ENCODE assay signal across 11 cellular contexts in the genomic region with DNA sequence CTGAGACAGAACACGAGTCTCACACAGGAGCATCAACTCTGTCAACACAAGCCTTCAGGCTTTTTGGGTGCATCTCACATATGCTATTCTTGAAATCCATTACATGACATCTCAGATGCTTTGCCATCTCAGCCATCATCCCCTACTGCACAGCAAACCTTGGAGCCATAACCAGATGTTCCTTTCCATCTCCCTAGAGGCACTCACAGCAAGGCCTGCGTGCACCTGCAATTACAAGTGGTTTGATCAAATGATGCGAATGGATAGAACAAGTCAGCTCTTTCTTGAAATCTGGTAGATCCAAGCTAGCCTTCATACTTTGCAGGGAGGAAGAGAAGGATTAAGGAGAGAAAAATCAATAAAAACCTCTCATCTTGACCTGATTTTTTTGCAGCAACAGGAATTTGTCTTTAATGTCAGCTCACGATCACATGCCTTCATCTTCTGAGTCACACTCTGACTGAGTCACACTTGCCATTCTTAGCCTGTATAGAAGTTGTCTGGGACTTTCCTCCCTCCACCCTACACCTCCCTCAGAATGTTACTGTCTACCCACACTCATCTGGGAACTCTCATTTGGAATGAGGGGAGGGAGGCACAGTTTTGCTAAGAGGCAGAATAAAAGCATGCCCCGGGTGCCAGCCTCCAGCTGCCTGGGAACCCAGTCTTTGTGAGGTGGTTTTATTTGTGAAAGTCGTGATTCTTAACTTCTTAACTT. TPM values are rescaled to one million over a fixed set of nuclear protein-coding genes. Genes with fewer than 3 reads are reported as not detected.
DNase-seq lines count a peak whose midpoint lies in the region; ATAC-seq and TF ChIP-seq lines count a peak whose summit lies in the region.
"Had no signal": no experiment of that assay in that cellular context is flagged by ENCODE, and none has a peak within 500 bp of the region (broad histone marks: within the 10 kb centered on the region; RNA-seq: fewer than 3 reads in every experiment).

No MANE protein-coding gene starts in this region.

- H3K4me3 ChIP-seq in HFF-Myc (replicated peaks; ENCODE audit: low read depth, low read length) (no peak overlapping the region), kidney epithelial cell (ENCODE audit: low read depth, low read length) (no peak overlapping the region)

- H3K36me3 ChIP-seq in kidney epithelial cell (ENCODE audit: control insufficient read depth, insufficient read depth, low read length): no peaks in the 10 kb centered on the region

- H3K27me3 ChIP-seq in kidney epithelial cell (ENCODE audit: control insufficient read depth, insufficient read depth, low read length): no peaks in the 10 kb centered on the region

- in situ Hi-C loops in ACHN (cut with HindIII; ENCODE audit: low pct_ligation_motif_present, low pct_unique_long_range_greater_than_20kb, low sequenced_read_pairs): no loop called here

- no peak for ATAC-seq in GM21390 (IDR thresholded peaks at IDR 0.05; ENCODE audit: unreplicated experiment)

- DNase-seq in ACHN (peak; percentile 73), HFF-Myc (ENCODE audit: extremely low read depth, low read depth) (peak; percentile 19), amniotic stem cell (lab: John Stamatoyannopoulos, UW) (peak; percentile 86), kidney epithelial cell (ENCODE audit: low read depth) (peak; percentile 87), NCI-H1105 treated with DMSO at 0.1 percent for 48 hours (lab: John Stamatoyannopoulos, UW) (no peak), DMS 273 treated with DMSO at 0.1 percent for 48 hours (lab: John Stamatoyannopoulos, UW) (no peak), NCI-H2029 (lab: John Stamatoyannopoulos, UW) (no peak)
- DNase-seq: activated CD4-positive, alpha-beta memory T cell treated with anti-CD3 and anti-CD28 coated beads for 36 hours; hippocampal formation; nephron progenitor cell had no signal

- no peak for TF ChIP-seq CTCF in HFF-Myc (IDR thresholded peaks at IDR 0.05; ENCODE audit: low read depth, low read length, missing control alignments)
- no peak for TF ChIP-seq CTCF in kidney epithelial cell (IDR thresholded peaks at IDR 0.05; ENCODE audit: insufficient read depth, low read length, poor library complexity, severe bottlenecking)

RNA-seq across cellular contexts. Expression of gene TRIML1, which starts 11.9 kb away (rescaled TPM):
- total RNA-seq in kidney epithelial cell: not detected in 2 replicates
- total RNA-seq: activated CD4-positive, alpha-beta memory T cell treated with anti-CD3 and anti-CD28 coated beads for 36 hours had no signal

RNA-seq across cellular contexts. Expression of gene TRIML2, which starts 17.9 kb away (rescaled TPM):
- 0.08 and 0.68 TPM in 2 replicates for total RNA-seq in kidney epithelial cell
- total RNA-seq: activated CD4-positive, alpha-beta memory T cell treated with anti-CD3 and anti-CD28 coated beads for 36 hours had no signal

Comparison
In these comparisons a context has a peak if more than half of its experiments do, and no peak if none do; other contexts are left out.
1. DNase-seq: peak in ACHN (single experiment), HFF-Myc (single experiment), amniotic stem cell (single experiment) and kidney epithelial cell (single experiment); none in NCI-H1105 treated with DMSO at 0.1 percent for 48 hours (single experiment), DMS 273 treated with DMSO at 0.1 percent for 48 hours (single experiment) and NCI-H2029 (single experiment).